In the genomic region with DNA sequence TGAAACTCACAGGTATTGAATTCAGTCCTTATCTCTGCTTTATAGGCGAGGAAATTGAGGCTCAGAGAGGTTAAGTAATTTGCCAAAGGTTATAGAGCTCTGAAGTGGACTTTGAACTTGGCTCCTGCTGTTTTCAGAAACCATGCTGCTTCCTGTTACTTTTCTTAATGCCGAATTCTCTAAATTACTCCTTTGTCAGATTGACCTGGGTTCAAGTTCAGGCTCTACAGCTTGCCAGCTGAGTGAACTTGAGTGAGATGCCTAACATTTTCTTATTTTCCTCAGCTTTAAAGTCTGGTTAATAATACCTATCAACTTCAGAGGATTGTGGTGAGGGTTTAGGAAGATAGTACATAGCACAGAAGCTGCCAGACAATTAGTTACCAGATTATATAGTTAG, we compare ENCODE assay signal across 12 cellular contexts. TPM values are rescaled to one million over a fixed set of nuclear protein-coding genes. Genes with fewer than 3 reads are reported as not detected.
A peak's percentile ranks its signal among the peaks of the same experiment; 100 is the strongest.
DNase-seq lines count a peak whose midpoint lies in the region; ATAC-seq and TF ChIP-seq lines count a peak whose summit lies in the region.
"Had no signal": no experiment of that assay in that cellular context is flagged by ENCODE, and none has a peak within 500 bp of the region (broad histone marks: within the 10 kb centered on the region; RNA-seq: fewer than 3 reads in every experiment).

No MANE protein-coding gene starts in this region.

- H3K9ac ChIP-seq in HCT116 (ENCODE audit: low read length) (no peak overlapping the region), skeletal muscle satellite cell (ENCODE audit: low read depth, low read length) (peak overlapping the region; percentile 18)

- H3K9me3 ChIP-seq in HCT116 (ENCODE audit: control insufficient read depth in 1 of 2, insufficient read depth in 1 of 2, low read depth in 1 of 2, low read length in 2 of 2) (no peaks in the 10 kb centered on the region), Peyer's patch (no peaks in the 10 kb centered on the region), skeletal muscle satellite cell (replicated peaks; ENCODE audit: low read length) (no peaks in the 10 kb centered on the region), prostate gland (no peaks in the 10 kb centered on the region)
- H3K9me3 ChIP-seq: spleen had no signal

- H3K79me2 ChIP-seq in HCT116 (ENCODE audit: insufficient read depth, low read length), result peaks cover 60% of the 10 kb centered on the region

- TF ChIP-seq POLR2A in HCT116 (IDR thresholded peaks at IDR 0.05; ENCODE audit: borderline replicate concordance, extremely low read depth, insufficient read depth, insufficient read length) (no peak), Peyer's patch (IDR thresholded peaks at IDR 0.05) (no peak), prostate gland (IDR thresholded peaks at IDR 0.05) (no peak)

- RAD21 ChIA-PET in HCT116 (lab: Charles Lee; ENCODE audit: low non-redundant PET in 1 of 2, low total read pairs in 2 of 2, uncharacterized antibody in 2 of 2, unreplicated experiment in 2 of 2), result no interaction called here

- TF ChIP-seq CTCF in HCT116 (IDR thresholded peaks at IDR 0.05 in 2 of 3, conservative IDR thresholded peaks at IDR 0.05 in 1 of 3; ENCODE audit: borderline replicate concordance in 1 of 3, insufficient read depth in 1 of 3, low read depth in 2 of 3, low read length in 2 of 3), result no peak
- TF ChIP-seq CTCF in Peyer's patch (IDR thresholded peaks at IDR 0.05), result no peak
- TF ChIP-seq CTCF in dorsolateral prefrontal cortex (IDR thresholded peaks at IDR 0.05 in 54 of 56, conservative IDR thresholded peaks at IDR 0.05 in 2 of 56; ENCODE audit: low read depth in 1 of 56, partially characterized antibody in 56 of 56), result no peak
- TF ChIP-seq CTCF in prostate gland (IDR thresholded peaks at IDR 0.05), result no peak

- intact Hi-C loops in HCT116 (cut with micrococcal nuclease) (no loop called here), dorsolateral prefrontal cortex (cut with DNase I) (no loop called here), prostate gland (cut with DNase I) (no loop called here)

- CTCF ChIA-PET in HCT116 (lab: Charles Lee), result no interaction called here

- H3K27ac ChIP-seq in HCT116 (ENCODE audit: low read depth, low read length) (no peak overlapping the region), Peyer's patch (peak overlapping the region in 3 of 4 donors; percentile 36 to 76 (median 71)), dorsolateral prefrontal cortex (peak overlapping the region in 1 of 59 donors; percentile 7), prostate gland (no peak overlapping the region)
- H3K27ac ChIP-seq: spleen had no signal

- POLR2A ChIA-PET in HCT116 (lab: Charles Lee), result no interaction called here

- H4K20me1 ChIP-seq in HCT116 (ENCODE audit: insufficient read depth), result peaks cover 7% of the 10 kb centered on the region; the same call in 1 of the 2 replicates

- no peak overlapping the region for H2AFZ ChIP-seq in HCT116 (ENCODE audit: low read depth, low read length, poor library complexity, severe bottlenecking)

- H3K4me3 ChIP-seq in HCT116 (replicated peaks in 1 of 2; ENCODE audit: low read depth in 1 of 2, low read length in 2 of 2), result no peak overlapping the region
- H3K4me3 ChIP-seq in Peyer's patch, result no peak overlapping the region
- H3K4me3 ChIP-seq in skeletal muscle satellite cell (ENCODE audit: low read length), result peak overlapping the region; percentile 43
- no peak overlapping the region for H3K4me3 ChIP-seq in dorsolateral prefrontal cortex
- no peak overlapping the region for H3K4me3 ChIP-seq in prostate gland
- H3K4me3 ChIP-seq: spleen had no signal

- H3K4me2 ChIP-seq in HCT116 (ENCODE audit: low read length) (peak overlapping the region; percentile 48), skeletal muscle satellite cell (ENCODE audit: low read length) (peak overlapping the region; percentile 83)

- H3K36me3 ChIP-seq in HCT116 (ENCODE audit: control insufficient read depth in 1 of 2, insufficient read depth in 2 of 2, low read length in 2 of 2) (no peaks in the 10 kb centered on the region), Peyer's patch (no peaks in the 10 kb centered on the region), skeletal muscle satellite cell (ENCODE audit: insufficient read depth, low read length) (peaks cover 22% of the 10 kb centered on the region), prostate gland (no peaks in the 10 kb centered on the region)
- H3K36me3 ChIP-seq: spleen had no signal

- DNase-seq in HCT116 (ENCODE audit: low read depth, low spot score), result no peak
- no peak for DNase-seq in Peyer's patch
- DNase-seq in kidney tubule cell (ENCODE audit: low spot score), result peak; percentile 34
- DNase-seq in SKM-1 treated with dmso at 0.1 percent for 144 hours (lab: John Stamatoyannopoulos, UW; ENCODE audit: unreplicated experiment), result no peak
- no peak for DNase-seq in dorsolateral prefrontal cortex
- DNase-seq in prostate gland (ENCODE audit: low spot score), result no peak
- DNase-seq: activated gamma-delta T cell; DMS153; spleen; stimulated activated naive CD4-positive, alpha-beta T cell treated with Interleukin-2 at 50 U/mL for 16 hours had no signal

- H3K9me2 ChIP-seq in HCT116 (ENCODE audit: insufficient read depth), result no peaks in the 10 kb centered on the region

- ATAC-seq in HCT116, result no peak

- H3K4me1 ChIP-seq in HCT116 (ENCODE audit: control insufficient read depth in 1 of 2, insufficient read depth in 2 of 2, low read length in 2 of 2) (peaks cover 19 to 43% of the 10 kb centered on the region in 2 experiments), Peyer's patch (peaks cover 0 to 70% (median 6%) of the 10 kb centered on the region in 4 donors), skeletal muscle satellite cell (ENCODE audit: control insufficient read depth, insufficient read depth, low read length) (peaks cover 41% of the 10 kb centered on the region), prostate gland (replicated peaks) (peaks cover 2% of the 10 kb centered on the region)

- 84% methylated on average over 2 of the region's 2 CpGs for WGBS in prostate gland

- TF ChIP-seq RAD21 in HCT116 (IDR thresholded peaks at IDR 0.05; ENCODE audit: low read depth), result no peak

- no TSS peak for BruUV-seq in HCT116 (replicated peaks; lab: Mats Ljungman, UMichigan)

- H3K27me3 ChIP-seq in HCT116 (ENCODE audit: insufficient read depth, low read length), result no peaks in the 10 kb centered on the region
- no peaks in the 10 kb centered on the region for H3K27me3 ChIP-seq in Peyer's patch
- H3K27me3 ChIP-seq in skeletal muscle satellite cell (ENCODE audit: control insufficient read depth, insufficient read depth, low read length), result no peaks in the 10 kb centered on the region
- H3K27me3 ChIP-seq in dorsolateral prefrontal cortex, result no peaks in the 10 kb centered on the region
- H3K27me3 ChIP-seq in prostate gland (replicated peaks; ENCODE audit: insufficient read depth), result no peaks in the 10 kb centered on the region

TF ChIP-seq in HCT116, 20 proteins besides CTCF, POLR2A, EP300 and RAD21:
- TF ChIP-seq SP1 (IDR thresholded peaks at IDR 0.05; ENCODE audit: low read depth), result no peak
- TF ChIP-seq ZFX (IDR thresholded peaks at IDR 0.05), result no peak
- TF ChIP-seq JUND (IDR thresholded peaks at IDR 0.05), result no peak
- TF ChIP-seq, protein P1, sequence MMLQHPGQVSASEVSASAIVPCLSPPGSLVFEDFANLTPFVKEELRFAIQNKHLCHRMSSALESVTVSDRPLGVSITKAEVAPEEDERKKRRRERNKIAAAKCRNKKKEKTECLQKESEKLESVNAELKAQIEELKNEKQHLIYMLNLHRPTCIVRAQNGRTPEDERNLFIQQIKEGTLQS (IDR thresholded peaks at IDR 0.05), result no peak
- no peak for TF ChIP-seq ZBTB33 (IDR thresholded peaks at IDR 0.05; ENCODE audit: extremely low read depth, insufficient replicate concordance, low read length)
- no peak for TF ChIP-seq ZNF274 (IDR thresholded peaks at IDR 0.05; ENCODE audit: low read depth, low read length)
- TF ChIP-seq CBX3 (IDR thresholded peaks at IDR 0.05; ENCODE audit: low read depth), result no peak
- TF ChIP-seq MAX (IDR thresholded peaks at IDR 0.05), result no peak
- TF ChIP-seq YY1 (IDR thresholded peaks at IDR 0.05; ENCODE audit: extremely low read depth, insufficient replicate concordance, low read depth, low read length), result no peak

RNA-seq across cellular contexts. Expression of gene ASAP2, which starts 3.4 kb away (rescaled TPM):
- total RNA-seq in HCT116 (2021; ENCODE audit: unreplicated experiment), result 16.5 TPM
- polyA plus RNA-seq in HCT116 (2012), result 9.2 and 10.0 TPM in 2 replicates
- total RNA-seq in Peyer's patch, result 10 to 100 TPM; 30.6 to 59.4 (median 37.8) TPM
- total RNA-seq in skeletal muscle satellite cell (2012; rRNA removed), result 43.7 and 51.2 TPM in 2 replicates
- total RNA-seq in dorsolateral prefrontal cortex, result 10 to 100 TPM; 30.8 to 63.8 (median 48.4) TPM
- 10 to 100 TPM in 1 of 2 donors, 1 to 10 TPM in 1; 9.2 to 17.8 TPM for total RNA-seq in prostate gland
- total RNA-seq: B cell had no signal

Comparison
In these comparisons a context has a peak if more than half of its experiments do, and no peak if none do; other contexts are left out.
1. H3K27ac ChIP-seq: peak in Peyer's patch (3 of 4); none in HCT116 (single experiment) and prostate gland (0 of 2).